26 cellular contexts compared by ENCODE assay signal in the genomic region with DNA sequence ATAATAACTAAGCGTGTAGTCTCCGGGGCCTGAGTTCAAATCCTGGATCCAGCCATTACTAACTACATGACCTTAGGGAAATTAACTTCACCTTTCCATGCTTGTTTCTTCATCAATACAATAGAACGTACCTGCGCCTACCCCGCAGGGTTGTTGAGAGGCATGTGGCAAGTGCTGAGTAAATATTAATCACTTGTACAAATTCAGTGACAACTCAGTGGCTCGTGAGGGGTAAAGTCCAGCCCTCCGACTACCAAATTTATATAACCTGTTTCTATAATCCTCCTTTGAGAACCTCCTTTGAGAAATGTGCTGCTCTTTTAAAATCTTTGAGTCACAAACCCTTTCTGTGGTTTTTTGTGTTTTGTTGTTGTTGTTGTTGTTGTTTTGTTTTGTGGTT.
"Had no signal": no experiment of that assay in that cellular context is flagged by ENCODE, and none has a peak within 500 bp of the region (broad histone marks: within the 10 kb centered on the region; RNA-seq: fewer than 3 reads in every experiment).

No MANE protein-coding gene starts in this region.

- ATAC-seq: activated T-cell treated with anti-CD3 and anti-CD28 coated beads, Interleukin-2, amount 50 U/mL, for 72 hours; Panc1; Right ventricle myocardium inferior; SK-N-SH treated with all-trans-retinoic acid at 6 μM for 48 hours; T-helper 17 cell had no signal

- DNase-seq: activated B cell treated with CpG ODN at 0.5 μM for 24 hours; activated CD4-positive, alpha-beta memory T cell treated with anti-CD3 and anti-CD28 coated beads for 36 hours; activated CD4-positive, alpha-beta T cell treated with anti-CD3 and anti-CD28 coated beads for 1 hour; activated CD4-positive, alpha-beta T cell treated with anti-CD3 and anti-CD28 coated beads, Interleukin-2, amount 10 ng/mL, durations not matched to agents 24 days and 14 days; activated CD8-positive, alpha-beta memory T cell treated with anti-CD3 and anti-CD28 coated beads for 24 hours; activated gamma-delta T cell treated with Interleukin-2 at 50 U/mL for 16 hours; activated naive CD4-positive, alpha-beta T cell treated with anti-CD3 and anti-CD28 coated beads, Interleukin-2, amount 10 ng/mL, durations not matched to agents 7 days and 5 days; activated naive CD8-positive, alpha-beta T cell treated with anti-CD3 and anti-CD28 coated beads for 36 hours; activated T-cell treated with anti-CD3 and anti-CD28 coated beads, Interleukin-2, amount 50 U/mL, for 72 hours; anterior cingulate cortex; cerebellar nuclear complex; MM.1S; NCI-H1105; NCI-H1436; NCI-H1694 treated with DMSO at 0.1 percent for 48 hours; NCI-H2029 treated with DMSO at 0.1 percent for 48 hours; NCI-H2227 treated with DMSO at 0.1 percent for 48 hours; NCI-H526; NK-92 treated with Interleukin-12 subunit alpha and Interleukin-12 subunit beta, amount 100 ng/mL, for 24 hours; OCI-M1; RPMI8226; T-helper 17 cell; T-helper 9 cell had no signal
